In the genomic region with DNA sequence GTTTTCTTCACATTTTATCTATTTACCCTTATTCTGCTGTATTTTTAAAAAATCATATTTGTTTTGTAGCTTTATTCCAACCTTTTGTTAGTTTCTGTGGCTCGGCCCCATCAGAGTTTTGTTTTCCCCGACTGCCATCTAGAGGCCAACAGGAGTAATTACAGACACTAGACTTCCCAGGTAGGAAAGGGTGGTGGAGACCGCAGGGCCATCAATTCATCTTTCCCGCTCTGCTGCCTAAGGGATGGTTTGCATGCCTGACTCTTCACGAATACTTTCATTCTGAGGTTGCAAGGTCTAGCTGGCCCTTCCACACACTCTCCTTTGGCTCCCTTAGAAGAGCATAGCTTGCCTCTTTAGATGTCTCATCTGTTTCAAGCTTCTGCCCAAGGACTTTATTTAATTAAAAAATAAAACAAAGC, we compare ENCODE assay signal across 9 cellular contexts. TPM values are rescaled to one million over a fixed set of nuclear protein-coding genes. Genes with fewer than 3 reads are reported as not detected.
DNase-seq lines count a peak whose midpoint lies in the region; ATAC-seq, FAIRE-seq and TF ChIP-seq lines count a peak whose summit lies in the region.
"Had no signal": no experiment of that assay in that cellular context is flagged by ENCODE, and none has a peak within 500 bp of the region (broad histone marks: within the 10 kb centered on the region; RNA-seq: fewer than 3 reads in every experiment).

No MANE protein-coding gene starts in this region.

- no peak overlapping the region for H3K27ac ChIP-seq in K562 (ENCODE audit: extremely low read depth, low read depth, low read length)

- intact Hi-C loops in K562 (cut with micrococcal nuclease), result loop anchor here (1.0 to 5.0 kb wide), 4 partner anchors 38 to 199 kb away; no protein-coding TSS in a partner anchor

- TF ChIP-seq CTCF in K562 (IDR thresholded peaks at IDR 0.05 in 2 of 3, conservative IDR thresholded peaks at IDR 0.05 in 1 of 3; ENCODE audit: insufficient read depth in 2 of 3, low read depth in 1 of 3, low read length in 3 of 3), result peak; percentile 69 to 85 (median 77)

- TF ChIP-seq POLR2A in K562 (conservative IDR thresholded peaks at IDR 0.05), result no peak

- peak; percentile 41 for DNase-seq in DMS 273 (lab: John Stamatoyannopoulos, UW; ENCODE audit: unreplicated experiment)
- no peak for DNase-seq in DMS 273 treated with DMSO at 0.1 percent for 48 hours (lab: John Stamatoyannopoulos, UW)
- peak; percentile 41 for DNase-seq in Jurkat, Clone E6-1 (ENCODE audit: low read depth, low spot score)
- DNase-seq in SW480 (ENCODE audit: low spot score), result peak; percentile 54
- peak; percentile 59 to 77 (median 66) for DNase-seq in K562 (ENCODE audit: extremely low read depth in 1 of 4, low spot score in 3 of 4)
- DNase-seq in inferior parietal cortex (ENCODE audit: extremely low spot score), result peak; percentile 80
- peak; percentile 4 for DNase-seq in stimulated activated CD4-positive, alpha-beta T cell treated with anti-CD3 and anti-CD28 coated beads, Interleukin-1b, Interleukin-23, amount 100 ng/mL, for 48 hours
- DNase-seq in NK-92 (lab: John Stamatoyannopoulos, UW; ENCODE audit: unreplicated experiment), result no peak

- in situ Hi-C loops in K562 (cut with MboI), result loop anchor here (5.0 kb wide), 1 partner anchor 1204 kb away; no protein-coding TSS in a partner anchor

- peak; percentile 93 for FAIRE-seq in K562 (lab: Jason Lieb, UNC)

- H3K36me3 ChIP-seq in K562 (ENCODE audit: control insufficient read depth, insufficient read depth, low read length), result no peaks in the 10 kb centered on the region

- no peak overlapping the region for H3K9ac ChIP-seq in K562 (ENCODE audit: insufficient read depth in 1 of 2, low read depth in 2 of 2, low read length in 2 of 2)

- H2AFZ ChIP-seq in K562 (ENCODE audit: low read depth, low read length), result no peak overlapping the region

- no peaks in the 10 kb centered on the region for H3K9me3 ChIP-seq in K562 (replicated peaks; ENCODE audit: control insufficient read depth, insufficient read depth, low read depth, low read length)

- BruUV-seq in K562 (replicated peaks; lab: Mats Ljungman, UMichigan), result no TSS peak

- no peaks in the 10 kb centered on the region for H4K20me1 ChIP-seq in K562 (replicated peaks; ENCODE audit: control insufficient read depth, insufficient read depth, low read length)

- TF ChIP-seq RAD21 in K562 (CRISPR knock-in tag; conservative IDR thresholded peaks at IDR 0.05 in 1 of 2, IDR thresholded peaks at IDR 0.05 in 1 of 2), result peak; percentile 88 to 89

- H3K4me1 ChIP-seq in K562 (replicated peaks in 1 of 2; ENCODE audit: control insufficient read depth in 2 of 2, insufficient read depth in 2 of 2, low read length in 2 of 2), result peaks cover 10% of the 10 kb centered on the region in 2 experiments; a peak in 3 of 5 replicates

- no peak overlapping the region for H3K4me2 ChIP-seq in K562 (ENCODE audit: insufficient read depth, low read length)

- 0 out of 5 replicates have a peak, but pooled peaks cover 0 to 4% of the 10 kb centered on the region in 2 experiments for H3K27me3 ChIP-seq in K562 (ENCODE audit: control insufficient read depth in 2 of 2, insufficient read depth in 2 of 2, low read length in 2 of 2)

- no peak overlapping the region for H3K4me3 ChIP-seq in Jurkat, Clone E6-1 (ENCODE audit: low read length)
- H3K4me3 ChIP-seq in K562, result no peak overlapping the region

- no peaks in the 10 kb centered on the region for H3K9me1 ChIP-seq in K562 (ENCODE audit: control insufficient read depth, insufficient read depth, low read length)

- CTCF ChIA-PET in K562 (lab: Yijun Ruan, JAX; ENCODE audit: low intra/inter-chr PET ratio), result interaction anchor here (0.7 to 3.4 kb wide), 8 partner anchors 57 to 592 kb away, joined by 3 to 32 read pairs (median 6); no protein-coding TSS in a partner anchor

- 0% methylated on average over 5 of the region's 5 CpGs for WGBS in K562 (ENCODE audit: insufficient coverage, low coverage, missing lambda C conversion rate)

- POLR2A ChIA-PET in K562 (lab: Yijun Ruan, JAX), result interaction anchor here (0.5 to 1.7 kb wide), 9 partner anchors 9 to 340 kb away, joined by 3 to 7 read pairs (median 5); no protein-coding TSS in a partner anchor

- no peak for TF ChIP-seq EP300 in K562 (IDR thresholded peaks at IDR 0.05; ENCODE audit: low read length)

- peak; percentile 83 for ATAC-seq in K562

- H3K79me2 ChIP-seq in K562 (ENCODE audit: control insufficient read depth, insufficient read depth, low read length), result no peaks in the 10 kb centered on the region

TF ChIP-seq in K562, 482 proteins besides CTCF, POLR2A, EP300 and RAD21 (continues in another document):
- TF ChIP-seq, protein P1, sequence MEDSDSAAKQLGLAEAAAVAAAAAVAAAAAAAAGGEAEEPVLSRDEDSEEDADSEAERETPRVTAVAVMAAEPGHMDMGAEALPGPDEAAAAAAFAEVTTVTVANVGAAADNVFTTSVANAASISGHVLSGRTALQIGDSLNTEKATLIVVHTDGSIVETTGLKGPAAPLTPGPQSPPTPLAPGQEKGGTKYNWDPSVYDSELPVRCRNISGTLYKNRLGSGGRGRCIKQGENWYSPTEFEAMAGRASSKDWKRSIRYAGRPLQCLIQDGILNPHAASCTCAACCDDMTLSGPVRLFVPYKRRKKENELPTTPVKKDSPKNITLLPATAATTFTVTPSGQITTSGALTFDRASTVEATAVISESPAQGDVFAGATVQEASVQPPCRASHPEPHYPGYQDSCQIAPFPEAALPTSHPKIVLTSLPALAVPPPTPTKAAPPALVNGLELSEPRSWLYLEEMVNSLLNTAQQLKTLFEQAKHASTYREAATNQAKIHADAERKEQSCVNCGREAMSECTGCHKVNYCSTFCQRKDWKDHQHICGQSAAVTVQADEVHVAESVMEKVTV (CRISPR knock-in tag; IDR thresholded peaks at IDR 0.05), result peak; percentile 77
- TF ChIP-seq STAG1 (CRISPR knock-in tag; IDR thresholded peaks at IDR 0.05; ENCODE audit: borderline replicate concordance), result peak; percentile 34; the same call in 1 of the 2 replicates
- TF ChIP-seq PTTG1 (tag; IDR thresholded peaks at IDR 0.05; ENCODE audit: low read depth), result no peak
- no peak for TF ChIP-seq BHLHE40 (IDR thresholded peaks at IDR 0.05; ENCODE audit: low read length)
- TF ChIP-seq CTBP1 (IDR thresholded peaks at IDR 0.05; ENCODE audit: borderline replicate concordance), result peak; percentile 54

RNA-seq across cellular contexts. Expression of a gene that starts 38.3 kb away (rescaled TPM):
- not detected for polyA plus RNA-seq in Jurkat, Clone E6-1 (2012; ENCODE audit: insufficient read depth, insufficient read length)
- total RNA-seq in K562 (2011; cell fraction: chromatin; rRNA removed; ENCODE audit: low replicate concordance), result not detected in 2 replicates
- total RNA-seq in K562 (2011; cell fraction: nucleolus; rRNA removed), result not detected in 2 replicates
- total RNA-seq in K562 (2011; cell fraction: nucleoplasm; rRNA removed), result not detected in 2 replicates
- total RNA-seq in K562 (2014; rRNA removed) (not detected in 2 replicates), K562 (2014; rRNA removed; fragmentation: Illumina TruSeq; extraction: Trizol) (not detected in 2 replicates), K562 (2015; rRNA removed; fragmentation: Illumina TruSeq; extraction: Trizol) (not detected in 2 replicates), K562 (2021) (not detected in 2 replicates)
- polyA plus RNA-seq in K562 (2011; rRNA removed) (not detected in 2 replicates), K562 (2014; fragmentation: Illumina TruSeq; extraction: Trizol) (not detected in 2 replicates), K562 (2014; fragmentation: Nextera tagmentation; extraction: Ambion mirVana) (not detected), K562 (2014; rRNA removed) (not detected in 2 replicates)
- not detected in 2 replicates for polyA plus RNA-seq in K562 (2011; cell fraction: cytosol; rRNA removed)
- polyA plus RNA-seq in K562 (2011; cell fraction: nucleus; rRNA removed), result not detected in 2 replicates
- not detected in 2 replicates for polyA plus RNA-seq in K562 (2012)
- polyA minus RNA-seq in K562 (2011; rRNA and poly(A)+ RNA removed), result not detected in 2 replicates
- polyA minus RNA-seq in K562 (2011; cell fraction: cytosol; rRNA and poly(A)+ RNA removed), result not detected in 2 replicates
- not detected in 2 replicates for polyA minus RNA-seq in K562 (2011; cell fraction: nucleus; rRNA and poly(A)+ RNA removed)
- total RNA-seq: temporal lobe had no signal

Comparison
In these comparisons a context has a peak if more than half of its experiments do, and no peak if none do; other contexts are left out.
1. DNase-seq: peak in DMS 273 (single experiment), Jurkat, Clone E6-1 (single experiment), SW480 (single experiment), K562 (4 of 4), inferior parietal cortex (single experiment) and stimulated activated CD4-positive, alpha-beta T cell treated with anti-CD3 and anti-CD28 coated beads, Interleukin-1b, Interleukin-23, amount 100 ng/mL, for 48 hours (single experiment); none in DMS 273 treated with DMSO at 0.1 percent for 48 hours (single experiment) and NK-92 (single experiment).